Comparison of ENCODE assay signal across 22 cellular contexts in the genomic region with DNA sequence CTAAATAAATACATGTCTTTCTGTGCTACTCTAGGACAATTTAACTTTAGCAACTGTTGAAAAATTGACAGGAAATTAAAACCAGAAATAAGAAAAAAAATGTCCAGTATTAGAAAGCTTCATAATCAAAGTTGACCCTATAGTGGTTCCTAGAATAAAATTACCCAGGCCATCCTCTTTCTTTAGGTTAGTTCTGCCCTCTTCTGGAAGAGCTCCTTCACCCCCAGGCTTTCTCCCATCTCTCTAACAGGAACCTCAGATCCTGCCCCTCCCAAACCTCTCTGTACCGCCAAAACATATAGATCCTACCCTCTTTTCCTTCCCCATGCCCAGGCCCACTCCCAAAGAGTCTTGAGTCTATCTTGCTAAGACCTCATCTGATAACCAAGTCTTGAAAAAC.
DNase-seq lines count a peak whose midpoint lies in the region; ATAC-seq and TF ChIP-seq lines count a peak whose summit lies in the region.
"Had no signal": no experiment of that assay in that cellular context is flagged by ENCODE, and none has a peak within 500 bp of the region (broad histone marks: within the 10 kb centered on the region; RNA-seq: fewer than 3 reads in every experiment).

No MANE protein-coding gene starts in this region.

- H3K36me3 Mint-ChIP-seq in endodermal cell (ENCODE audit: low read depth) = no peaks in the 10 kb centered on the region
- H3K36me3 Mint-ChIP-seq: CD4-positive, CD25-positive, alpha-beta regulatory T cell had no signal

- peak; percentile 29 to 40 for ATAC-seq in right cardiac atrium
- ATAC-seq in left cardiac atrium = no peak
- ATAC-seq in GM21619 (IDR thresholded peaks at IDR 0.05; ENCODE audit: unreplicated experiment) = no peak
- ATAC-seq: GM12878; lower lobe of right lung; naive thymus-derived CD8-positive, alpha-beta T cell had no signal

- H4K20me1 ChIP-seq in KMS-11 (ENCODE audit: insufficient read depth) = no peaks in the 10 kb centered on the region

- H3K79me2 ChIP-seq in KMS-11 (ENCODE audit: insufficient read depth, low read depth) = no peaks in the 10 kb centered on the region

- DNase-seq in right cardiac atrium (no peak), left cardiac atrium (no peak), endodermal cell (no peak), G401 (ENCODE audit: low spot score) (no peak), CD1c-positive myeloid dendritic cell (ENCODE audit: extremely low spot score) (no peak)
- DNase-seq: activated CD4-positive, alpha-beta T cell treated with anti-CD3 and anti-CD28 coated beads for 4 hours; activated CD8-positive, alpha-beta memory T cell treated with anti-CD3 and anti-CD28 coated beads for 24 hours; CD4-positive, CD25-positive, alpha-beta regulatory T cell; kidney; lower lobe of right lung; naive thymus-derived CD8-positive, alpha-beta T cell; NCI-H1092; NCI-H1930; NCI-H524 treated with DMSO at 0.1 percent for 48 hours; retina; stimulated activated CD4-positive, alpha-beta T cell treated with anti-CD3 and anti-CD28 coated beads, Interleukin-2, amount 100 ng/mL, for 24 hours; T-helper 2 cell; trophoblast cell had no signal

- no peak overlapping the region for H3K27ac Mint-ChIP-seq in endodermal cell
- H3K27ac Mint-ChIP-seq: CD4-positive, CD25-positive, alpha-beta regulatory T cell; naive thymus-derived CD8-positive, alpha-beta T cell had no signal

- H3K4me3 Mint-ChIP-seq in endodermal cell = no peak overlapping the region
- H3K4me3 Mint-ChIP-seq: CD4-positive, CD25-positive, alpha-beta regulatory T cell; central memory CD8-positive, alpha-beta T cell; naive thymus-derived CD8-positive, alpha-beta T cell had no signal

- H3K27ac ChIP-seq in right cardiac atrium (ENCODE audit: low read length) = no peak overlapping the region
- no peak overlapping the region; the same call in 1 of the 2 replicates for H3K27ac ChIP-seq in KMS-11
- H3K27ac ChIP-seq in endodermal cell (ENCODE audit: low read depth, low read length) = no peak overlapping the region
- H3K27ac ChIP-seq: lower lobe of right lung had no signal

- 91% methylated on average over 1 of the region's 1 CpG for WGBS in right cardiac atrium
- 87 to 100% methylated on average over 1 of the region's 1 CpG for WGBS in endodermal cell (ENCODE audit: insufficient coverage in 1 of 2, insufficient read length in 1 of 2), 2 experiments

- H3K4me3 ChIP-seq in right cardiac atrium (ENCODE audit: low read length) (no peak overlapping the region), KMS-11 (IDR thresholded peaks at IDR 0.05; ENCODE audit: insufficient read depth, low read depth, low read length) (no peak overlapping the region), endodermal cell (ENCODE audit: low read length) (no peak overlapping the region)
- H3K4me3 ChIP-seq: GM12878, lower lobe of right lung had no signal

- intact Hi-C loops in right cardiac atrium (cut with DNase I) = no loop called here
- intact Hi-C loops in left cardiac atrium (cut with DNase I) = no loop called here

- H3K4me1 Mint-ChIP-seq in endodermal cell = peaks cover 26% of the 10 kb centered on the region
- H3K4me1 Mint-ChIP-seq: CD4-positive, CD25-positive, alpha-beta regulatory T cell had no signal

- H3K9ac ChIP-seq in KMS-11 (no peak overlapping the region), endodermal cell (ENCODE audit: extremely low read depth, low read length, poor library complexity, severe bottlenecking) (no peak overlapping the region)

- H3K4me2 ChIP-seq in KMS-11 = no peak overlapping the region; the same call in 1 of the 2 replicates

- in situ Hi-C loops in G401 (cut with HindIII; ENCODE audit: low sequenced_read_pairs) = no loop called here

- no peaks in the 10 kb centered on the region for H3K27me3 Mint-ChIP-seq in endodermal cell (ENCODE audit: insufficient read depth)
- H3K27me3 Mint-ChIP-seq: CD4-positive, CD25-positive, alpha-beta regulatory T cell; central memory CD8-positive, alpha-beta T cell had no signal

- H3K4me1 ChIP-seq in right cardiac atrium (ENCODE audit: control insufficient read depth, insufficient read depth, low read length) = no peaks in the 10 kb centered on the region
- peaks cover 28% of the 10 kb centered on the region for H3K4me1 ChIP-seq in KMS-11 (ENCODE audit: low read depth, poor library complexity, severe bottlenecking)
- peaks cover 9% of the 10 kb centered on the region for H3K4me1 ChIP-seq in endodermal cell (ENCODE audit: control insufficient read depth, insufficient read depth, low read length)
- H3K4me1 ChIP-seq: lower lobe of right lung had no signal

- H3K36me3 ChIP-seq in KMS-11 (ENCODE audit: insufficient read depth) = no peaks in the 10 kb centered on the region
- no peaks in the 10 kb centered on the region for H3K36me3 ChIP-seq in endodermal cell (ENCODE audit: control insufficient read depth, insufficient read depth, low read length)
- H3K36me3 ChIP-seq: lower lobe of right lung had no signal

- H3K9me3 ChIP-seq in right cardiac atrium (ENCODE audit: control insufficient read depth, low read length) (no peaks in the 10 kb centered on the region), endodermal cell (ENCODE audit: control insufficient read depth, low read length) (no peaks in the 10 kb centered on the region)
- H3K9me3 ChIP-seq: lower lobe of right lung had no signal

- H3K27me3 ChIP-seq in right cardiac atrium (ENCODE audit: control insufficient read depth, insufficient read depth) (no peaks in the 10 kb centered on the region), KMS-11 (ENCODE audit: insufficient read depth, low read depth) (no peaks in the 10 kb centered on the region), endodermal cell (ENCODE audit: control insufficient read depth, insufficient read depth, low read length, poor library complexity, severe bottlenecking) (no peaks in the 10 kb centered on the region)

- no peaks in the 10 kb centered on the region for H3K9me3 Mint-ChIP-seq in endodermal cell
- H3K9me3 Mint-ChIP-seq: central memory CD8-positive, alpha-beta T cell; naive thymus-derived CD8-positive, alpha-beta T cell had no signal

- no peak overlapping the region; the same call in 1 of the 2 replicates for H2AFZ ChIP-seq in KMS-11 (ENCODE audit: low read depth)

- peak; percentile 32; the same call in 1 of the 2 replicates for TF ChIP-seq CTCF in KMS-11 (conservative IDR thresholded peaks at IDR 0.05; ENCODE audit: low read depth, low read length)
- TF ChIP-seq CTCF in endodermal cell (conservative IDR thresholded peaks at IDR 0.05) = peak; percentile 35

Comparison
In these comparisons a context has a peak if more than half of its experiments do, and no peak if none do; other contexts are left out.
1. ATAC-seq: peak in right cardiac atrium (2 of 2); none in left cardiac atrium (0 of 2) and GM21619 (single experiment).